14 cellular contexts compared by ENCODE assay signal in the genomic region with DNA sequence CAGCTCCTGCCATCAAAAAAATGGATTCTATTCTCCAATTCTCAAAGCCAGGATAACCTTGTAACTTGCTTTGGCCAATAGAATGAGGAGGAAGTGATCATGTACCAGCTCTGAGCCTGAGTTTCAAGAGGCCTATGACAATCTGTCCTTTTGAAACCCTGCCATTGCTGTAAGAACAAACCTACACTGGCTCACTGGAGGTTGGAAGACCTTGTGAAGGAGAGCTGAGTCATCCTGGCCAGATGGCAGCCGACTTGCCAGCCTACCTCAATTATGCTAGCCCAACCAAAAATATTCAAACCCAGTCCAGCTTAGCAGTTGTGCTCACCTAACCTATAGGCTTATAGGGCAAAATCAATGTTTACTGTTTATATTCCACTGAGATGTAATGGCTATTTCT.
DNase-seq lines count a peak whose midpoint lies in the region; ATAC-seq, FAIRE-seq and TF ChIP-seq lines count a peak whose summit lies in the region.
"Had no signal": no experiment of that assay in that cellular context is flagged by ENCODE, and none has a peak within 500 bp of the region (broad histone marks: within the 10 kb centered on the region; RNA-seq: fewer than 3 reads in every experiment).

No MANE protein-coding gene starts in this region.

- TF ChIP-seq CTCF in HFFc6 (IDR thresholded peaks at IDR 0.05) = no peak
- TF ChIP-seq CTCF in fibroblast of mammary gland (conservative IDR thresholded peaks at IDR 0.05; ENCODE audit: control insufficient read depth, insufficient read depth, low read depth, low read length) = no peak
- TF ChIP-seq CTCF in esophagus squamous epithelium (IDR thresholded peaks at IDR 0.05) = no peak

- no peaks in the 10 kb centered on the region for H3K36me3 Mint-ChIP-seq in HFFc6 (ENCODE audit: low read depth)

- peak; percentile 69 for FAIRE-seq in RCC 7860 (lab: Jason Lieb, UNC)

- no peak overlapping the region for H3K4me3 ChIP-seq in fibroblast of mammary gland (ENCODE audit: control insufficient read depth, low read depth, low read length)
- H3K4me3 ChIP-seq in esophagus squamous epithelium = no peak overlapping the region

- 0 out of 2 replicates have a peak overlapping the region, but pooled peaks have one; percentile 3 for H3K27ac Mint-ChIP-seq in HFFc6
- H3K27ac Mint-ChIP-seq: activated CD4-positive, alpha-beta T cell treated with anti-CD3 and anti-CD28 coated beads for 36 hours; H9 had no signal

- no peaks in the 10 kb centered on the region for H3K4me1 ChIP-seq in esophagus squamous epithelium

- no peaks in the 10 kb centered on the region for H3K27me3 Mint-ChIP-seq in HFFc6 (ENCODE audit: insufficient read depth)
- H3K27me3 Mint-ChIP-seq: activated CD4-positive, alpha-beta T cell treated with anti-CD3 and anti-CD28 coated beads for 36 hours had no signal

- TF ChIP-seq POLR2A in esophagus squamous epithelium (IDR thresholded peaks at IDR 0.05) = no peak

- H3K4me1 Mint-ChIP-seq in HFFc6 (ENCODE audit: low read depth) = peaks cover 15% of the 10 kb centered on the region
- H3K4me1 Mint-ChIP-seq: activated CD4-positive, alpha-beta T cell treated with anti-CD3 and anti-CD28 coated beads for 36 hours had no signal

- intact Hi-C loops in esophagus squamous epithelium (cut with DNase I) = no loop called here

- no peak overlapping the region for H3K4me3 Mint-ChIP-seq in HFFc6
- H3K4me3 Mint-ChIP-seq: activated CD4-positive, alpha-beta T cell treated with anti-CD3 and anti-CD28 coated beads for 36 hours; H9 had no signal

- 40 to 43% methylated on average over 1 of the region's 1 CpG for WGBS in esophagus squamous epithelium, 2 donors

- H3K27ac ChIP-seq in esophagus squamous epithelium = no peak overlapping the region

- in situ Hi-C loops in ACHN (cut with HindIII; ENCODE audit: low pct_ligation_motif_present, low pct_unique_long_range_greater_than_20kb, low sequenced_read_pairs) = no loop called here

- H3K27me3 ChIP-seq in esophagus squamous epithelium = no peaks in the 10 kb centered on the region

- ATAC-seq in HG02970 (IDR thresholded peaks at IDR 0.05; ENCODE audit: low FRiP score, unreplicated experiment) = no peak
- no peak for ATAC-seq in HG02885 (IDR thresholded peaks at IDR 0.05; ENCODE audit: poor library complexity, unreplicated experiment)
- ATAC-seq: activated CD4-positive, alpha-beta T cell treated with anti-CD3 and anti-CD28 coated beads for 36 hours had no signal

- no peaks in the 10 kb centered on the region for H3K9me3 ChIP-seq in esophagus squamous epithelium

- no peaks in the 10 kb centered on the region for H3K9me3 Mint-ChIP-seq in HFFc6
- H3K9me3 Mint-ChIP-seq: H9 had no signal

- H3K36me3 ChIP-seq in esophagus squamous epithelium = no peaks in the 10 kb centered on the region

- DNase-seq in ACHN = peak; percentile 41
- peak; percentile 16 for DNase-seq in HFFc6
- peak; percentile 37 for DNase-seq in RCC 7860 (ENCODE audit: low spot score)
- DNase-seq in fibroblast of mammary gland (ENCODE audit: low read depth) = peak; percentile 84
- DNase-seq in NCI-H1417 treated with DMSO at 0.1 percent for 48 hours (lab: John Stamatoyannopoulos, UW) = no peak
- DNase-seq in esophagus squamous epithelium (lab: John Stamatoyannopoulos, UW) = no peak
- DNase-seq: activated CD4-positive, alpha-beta T cell treated with anti-CD3 and anti-CD28 coated beads for 36 hours; activated gamma-delta T cell; H9; hippocampal formation; NCI-H1930; SIG-M5 had no signal

Comparison
In these comparisons a context has a peak if more than half of its experiments do, and no peak if none do; other contexts are left out.
1. DNase-seq: peak in ACHN (single experiment), HFFc6 (single experiment), RCC 7860 (single experiment) and fibroblast of mammary gland (single experiment); none in NCI-H1417 treated with DMSO at 0.1 percent for 48 hours (single experiment) and esophagus squamous epithelium (single experiment).